8 cellular contexts compared by ENCODE assay signal in genomic region chr13:24671367-24672117, GRCh38. TPM values are rescaled to one million over a fixed set of nuclear protein-coding genes. Genes with fewer than 3 reads are reported as not detected.
DNase-seq lines count a peak whose midpoint lies in the region; ATAC-seq, FAIRE-seq and TF ChIP-seq lines count a peak whose summit lies in the region.

No MANE protein-coding gene starts in this region.

- intact Hi-C loops in body of pancreas (cut with DNase I) = no loop called here
- intact Hi-C loops in activated naive CD4-positive, alpha-beta T cell treated with anti-CD3 and anti-CD28 coated beads for 36 hours (cut with micrococcal nuclease) = loop anchor here (1.0 kb wide), 2 partner anchors 65 to 91 kb away; no protein-coding TSS in a partner anchor

- H3K4me1 Mint-ChIP-seq in immature natural killer cell = peaks cover 6 to 12% of the 10 kb centered on the region in 2 donors
- peaks cover 10% of the 10 kb centered on the region for H3K4me1 Mint-ChIP-seq in activated naive CD4-positive, alpha-beta T cell treated with anti-CD3 and anti-CD28 coated beads for 36 hours (ENCODE audit: low read depth)

- H3K36me3 Mint-ChIP-seq in immature natural killer cell = no peaks in the 10 kb centered on the region
- no peaks in the 10 kb centered on the region for H3K36me3 Mint-ChIP-seq in activated naive CD4-positive, alpha-beta T cell treated with anti-CD3 and anti-CD28 coated beads for 36 hours (ENCODE audit: low read depth)

- no peaks in the 10 kb centered on the region for H3K27me3 ChIP-seq in body of pancreas
- H3K27me3 ChIP-seq in smooth muscle cell (ENCODE audit: low read depth) = no peaks in the 10 kb centered on the region

- peak overlapping the region; percentile 69 for H2AFZ ChIP-seq in smooth muscle cell (ENCODE audit: low read depth)

- TF ChIP-seq POLR2A in body of pancreas (IDR thresholded peaks at IDR 0.05) = no peak

- no peak overlapping the region for H3K4me3 ChIP-seq in body of pancreas
- peak overlapping the region; percentile 37 for H3K4me3 ChIP-seq in smooth muscle cell

- FAIRE-seq in GM18507 (lab: Jason Lieb, UNC) = peak; percentile 69

- H3K27me3 Mint-ChIP-seq in immature natural killer cell (ENCODE audit: low read depth in 3 of 3) = peaks cover 0 to 5% (median 4%) of the 10 kb centered on the region in 3 donors
- H3K27me3 Mint-ChIP-seq in activated naive CD4-positive, alpha-beta T cell treated with anti-CD3 and anti-CD28 coated beads for 36 hours (ENCODE audit: low read depth) = peaks cover 29% of the 10 kb centered on the region

- peak overlapping the region; percentile 94 for H3K9ac ChIP-seq in smooth muscle cell (ENCODE audit: low read depth)

- peak overlapping the region; percentile 86 for H3K4me2 ChIP-seq in smooth muscle cell

- TF ChIP-seq CTCF in body of pancreas (IDR thresholded peaks at IDR 0.05) (peak; percentile 34 to 60 (median 49)), smooth muscle cell (IDR thresholded peaks at IDR 0.05; ENCODE audit: borderline replicate concordance, insufficient read depth, poor library complexity, severe bottlenecking) (peak; percentile 66)

- WGBS in body of pancreas, 2 donors = 13 to 17% methylated on average over 14 of the region's 14 CpGs
- 8% methylated on average over 14 of the region's 14 CpGs for WGBS in smooth muscle cell (ENCODE audit: low lambda C conversion rate)

- CTCF ChIA-PET in activated naive CD4-positive, alpha-beta T cell treated with anti-CD3 and anti-CD28 coated beads for 36 hours (lab: Charles Lee) = interaction anchor here (0.6 to 2.7 kb wide), 10 partner anchors 11 to 1748 kb away, joined by 3 to 25 read pairs (median 6); no protein-coding TSS in a partner anchor

- H3F3A ChIP-seq in smooth muscle cell (ENCODE audit: low read depth) = no peaks in the 10 kb centered on the region

- H3K4me1 ChIP-seq in body of pancreas (peaks cover 5% of the 10 kb centered on the region), smooth muscle cell (ENCODE audit: low read depth) (peaks cover 7% of the 10 kb centered on the region)

- H3K9me3 Mint-ChIP-seq in immature natural killer cell = no peaks in the 10 kb centered on the region
- H3K9me3 Mint-ChIP-seq in activated naive CD4-positive, alpha-beta T cell treated with anti-CD3 and anti-CD28 coated beads for 36 hours = no peaks in the 10 kb centered on the region

- ATAC-seq in body of pancreas = peak; percentile 71
- no peak for ATAC-seq in GM19324 (IDR thresholded peaks at IDR 0.05; ENCODE audit: low FRiP score, unreplicated experiment)

- DNase-seq in CD1c-positive myeloid dendritic cell (ENCODE audit: extremely low spot score) (peak; percentile 48), GM18507 (ENCODE audit: extremely low spot score, insufficient read length, low read depth) (no peak), NCI-H524 treated with DMSO at 0.1 percent for 48 hours (lab: John Stamatoyannopoulos, UW) (peak; percentile 76), body of pancreas (peak in 3 of 4 donors; percentile 32 to 42 (median 37)), immature natural killer cell (peak; percentile 30 to 44 (median 39)), smooth muscle cell (lab: John Stamatoyannopoulos, UW; ENCODE audit: unreplicated experiment) (peak; percentile 20)
- DNase-seq in activated naive CD4-positive, alpha-beta T cell treated with anti-CD3 and anti-CD28 coated beads for 36 hours = no peak

- no peaks in the 10 kb centered on the region for H4K20me1 ChIP-seq in smooth muscle cell (ENCODE audit: low read depth)

- H3K79me2 ChIP-seq in smooth muscle cell (ENCODE audit: low read depth) = no peaks in the 10 kb centered on the region

- H3K36me3 ChIP-seq in body of pancreas (replicated peaks in 1 of 2; ENCODE audit: insufficient read depth in 1 of 2, low read depth in 2 of 2) = no peaks in the 10 kb centered on the region
- H3K36me3 ChIP-seq in smooth muscle cell (ENCODE audit: low read depth) = no peaks in the 10 kb centered on the region

- no peak overlapping the region for H3K4me3 Mint-ChIP-seq in immature natural killer cell
- no peak overlapping the region for H3K4me3 Mint-ChIP-seq in activated naive CD4-positive, alpha-beta T cell treated with anti-CD3 and anti-CD28 coated beads for 36 hours

- H3K9me3 ChIP-seq in body of pancreas (no peaks in the 10 kb centered on the region), smooth muscle cell (replicated peaks; ENCODE audit: low read depth) (no peaks in the 10 kb centered on the region)

- H3K27ac ChIP-seq in body of pancreas = peak overlapping the region in 1 of 4 donors; percentile 47
- peak overlapping the region; percentile 98 for H3K27ac ChIP-seq in smooth muscle cell (ENCODE audit: low read depth)

- peak overlapping the region in 3 of 6 donors; percentile 24 to 67 (median 34) for H3K27ac Mint-ChIP-seq in immature natural killer cell
- H3K27ac Mint-ChIP-seq in activated naive CD4-positive, alpha-beta T cell treated with anti-CD3 and anti-CD28 coated beads for 36 hours = no peak overlapping the region

RNA-seq across cellular contexts. Expression of gene ATP12A, which starts 8.7 kb away (rescaled TPM):
- total RNA-seq in body of pancreas = under 1 TPM; under 0.01 to 0.26 TPM
- polyA plus RNA-seq in immature natural killer cell = not detected
- 0.67 and 0.72 TPM in 2 replicates for total RNA-seq in smooth muscle cell
- polyA plus RNA-seq in smooth muscle cell = 0.63 TPM in 1 of 2 replicates, not detected in the other
- under 1 TPM in 1 of 2 experiments, not detected in 1; 0.05 TPM for total RNA-seq in activated naive CD4-positive, alpha-beta T cell treated with anti-CD3 and anti-CD28 coated beads for 36 hours

Comparison
In these comparisons a context has a peak if more than half of its experiments do, and no peak if none do; other contexts are left out.
1. DNase-seq: peak in CD1c-positive myeloid dendritic cell (single experiment), NCI-H524 treated with DMSO at 0.1 percent for 48 hours (single experiment), body of pancreas (3 of 4), immature natural killer cell (3 of 3) and smooth muscle cell (single experiment); none in GM18507 (single experiment) and activated naive CD4-positive, alpha-beta T cell treated with anti-CD3 and anti-CD28 coated beads for 36 hours (single experiment).